Comparison of ENCODE assay signal across 21 cellular contexts in the genomic region with DNA sequence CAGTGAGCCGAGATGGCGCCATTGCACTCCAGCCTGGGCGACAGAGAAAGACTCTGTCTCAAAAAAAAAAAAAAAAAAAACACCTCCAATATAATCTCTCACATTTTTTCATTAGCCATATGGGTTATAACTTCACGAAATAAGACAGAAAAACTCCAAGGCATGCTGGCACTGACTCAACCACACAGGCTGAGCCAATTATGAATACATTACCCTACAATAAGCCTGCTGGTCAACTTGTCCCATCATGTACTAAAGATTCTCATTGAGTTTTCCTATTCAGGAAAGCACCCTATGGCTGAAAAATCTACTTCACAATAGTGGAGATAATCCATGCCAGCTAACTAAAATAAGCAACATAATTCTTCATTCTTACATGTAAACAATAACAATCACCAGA.
"Had no signal": no experiment of that assay in that cellular context is flagged by ENCODE, and none has a peak within 500 bp of the region (broad histone marks: within the 10 kb centered on the region; RNA-seq: fewer than 3 reads in every experiment).

No MANE protein-coding gene starts in this region.

- ATAC-seq: activated CD4-positive, CD25-positive, alpha-beta regulatory T cell treated with anti-CD3 and anti-CD28 coated beads, Interleukin-2, amount 50 U/mL, for 24 hours; activated naive CD4-positive, alpha-beta T cell treated with anti-CD3 and anti-CD28 coated beads, Interleukin-2, amount 50 U/mL, for 72 hours; activated T-cell treated with anti-CD3 and anti-CD28 coated beads, Interleukin-2, amount 50 U/mL, for 72 hours; body of pancreas; left cardiac atrium; naive thymus-derived CD8-positive, alpha-beta T cell; psoas muscle; right cardiac atrium had no signal

- H3K27ac Mint-ChIP-seq: activated CD4-positive, alpha-beta T cell treated with anti-CD3 and anti-CD28 coated beads, Interleukin-2, amount 10 ng/mL, durations not matched to agents 7 days and 5 days; activated naive CD4-positive, alpha-beta T cell treated with anti-CD3 and anti-CD28 coated beads, Interleukin-2, amount 50 U/mL, for 72 hours; activated T-cell treated with anti-CD3 and anti-CD28 coated beads, Interleukin-2, amount 50 U/mL, for 72 hours; naive thymus-derived CD8-positive, alpha-beta T cell; T-helper 1 cell treated with Interleukin-12 subunit alpha and Interleukin-12 subunit beta and Interleukin-4 antibody, amounts not matched to agents 30 μg/mL and 1 μg/mL, for 36 hours had no signal

- H3K36me3 Mint-ChIP-seq: activated naive CD4-positive, alpha-beta T cell treated with anti-CD3 and anti-CD28 coated beads, Interleukin-2, amount 50 U/mL, for 72 hours; naive thymus-derived CD8-positive, alpha-beta T cell had no signal

- DNase-seq: activated CD4-positive, alpha-beta T cell treated with anti-CD3 and anti-CD28 coated beads, Interleukin-2, amount 10 ng/mL, durations not matched to agents 7 days and 5 days; activated CD8-positive, alpha-beta memory T cell treated with anti-CD3 and anti-CD28 coated beads for 24 hours; activated CD8-positive, alpha-beta memory T cell treated with anti-CD3 and anti-CD28 coated beads, Interleukin-2, amount 50 U/mL, for 48 hours; activated effector memory CD4-positive, alpha-beta T cell treated with anti-CD3 and anti-CD28 coated beads, Interleukin-2, amount 50 U/mL, for 16 hours; activated T-cell treated with anti-CD3 and anti-CD28 coated beads, Interleukin-2, amount 50 U/mL, for 72 hours; amygdala; body of pancreas; central memory CD4-positive, alpha-beta T cell; left cardiac atrium; mesendoderm; naive thymus-derived CD8-positive, alpha-beta T cell; psoas muscle; right cardiac atrium; stimulated activated CD4-positive, alpha-beta T cell treated with anti-CD3 and anti-CD28 coated beads, Interleukin-2, amount 100 ng/mL, for 24 hours; stimulated activated naive CD4-positive, alpha-beta T cell treated with Interleukin-2 at 50 U/mL for 16 hours; substantia nigra; tibial artery had no signal

- H3K9me3 Mint-ChIP-seq: activated CD4-positive, alpha-beta T cell treated with anti-CD3 and anti-CD28 coated beads, Interleukin-2, amount 10 ng/mL, durations not matched to agents 7 days and 5 days; activated naive CD4-positive, alpha-beta T cell treated with anti-CD3 and anti-CD28 coated beads, Interleukin-2, amount 50 U/mL, for 72 hours; activated T-cell treated with anti-CD3 and anti-CD28 coated beads, Interleukin-2, amount 50 U/mL, for 72 hours; naive thymus-derived CD8-positive, alpha-beta T cell; T-helper 1 cell treated with Interleukin-12 subunit alpha and Interleukin-12 subunit beta and Interleukin-4 antibody, amounts not matched to agents 30 μg/mL and 1 μg/mL, for 36 hours had no signal

- H3K4me3 Mint-ChIP-seq: activated CD4-positive, alpha-beta T cell treated with anti-CD3 and anti-CD28 coated beads, Interleukin-2, amount 10 ng/mL, durations not matched to agents 7 days and 5 days; activated T-cell treated with anti-CD3 and anti-CD28 coated beads, Interleukin-2, amount 50 U/mL, for 72 hours; naive thymus-derived CD8-positive, alpha-beta T cell; T-helper 1 cell treated with Interleukin-12 subunit alpha and Interleukin-12 subunit beta and Interleukin-4 antibody, amounts not matched to agents 30 μg/mL and 1 μg/mL, for 36 hours had no signal

- H3K4me3 ChIP-seq: body of pancreas, esophagus muscularis mucosa, psoas muscle, tibial artery had no signal

- H3K4me1 Mint-ChIP-seq: activated CD4-positive, alpha-beta T cell treated with anti-CD3 and anti-CD28 coated beads, Interleukin-2, amount 10 ng/mL, durations not matched to agents 7 days and 5 days had no signal
